8 cellular contexts compared by ENCODE assay signal in the genomic region with DNA sequence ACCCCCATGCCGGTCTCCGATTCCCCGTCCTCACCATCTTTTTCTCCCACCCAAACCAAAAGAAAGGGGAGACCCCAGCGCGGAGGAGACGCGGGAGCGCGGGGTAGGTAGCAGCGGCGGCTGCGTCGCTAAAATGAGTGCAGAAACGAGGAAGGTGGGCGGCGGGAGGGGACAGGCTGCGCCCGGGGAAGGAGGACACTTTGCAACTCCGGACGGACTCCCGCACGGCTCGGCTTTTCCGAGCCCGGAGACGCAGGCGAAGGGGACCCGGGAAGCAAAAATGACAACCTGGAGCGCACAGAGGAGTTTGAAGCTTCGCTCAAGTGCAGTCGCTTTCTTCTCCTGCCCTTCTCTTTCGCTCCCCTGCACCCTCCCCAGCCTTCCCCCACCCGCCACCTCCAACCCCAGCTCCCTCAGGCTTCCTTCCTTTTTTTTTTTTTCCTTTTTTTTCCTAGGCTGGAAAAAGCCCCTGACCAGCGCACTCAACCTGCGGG. TPM values are rescaled to one million over a fixed set of nuclear protein-coding genes. Genes with fewer than 3 reads are reported as not detected.
DNase-seq lines count a peak whose midpoint lies in the region; ATAC-seq and TF ChIP-seq lines count a peak whose summit lies in the region.

No MANE protein-coding gene starts in this region.

- under 1% methylated on average over 35 of the region's 35 CpGs for whole genome bisulfite sequencing in urinary bladder

- H3K27ac Mint-ChIP-seq in activated CD4-positive, alpha-beta T cell treated with anti-CD3 and anti-CD28 coated beads for 36 hours = peak overlapping the region; percentile 93
- H3K27ac Mint-ChIP-seq in activated CD8-positive, alpha-beta T cell treated with anti-CD3 and anti-CD28 coated beads for 36 hours = peak overlapping the region; percentile 97
- H3K27ac Mint-ChIP-seq in natural killer cell treated with Interleukin-12 subunit alpha and Interleukin-12 subunit beta and Interleukin-15 and Interleukin-18, amount 100 ng/mL, for 72 hours = peak overlapping the region; percentile 92 to 95

- H3K36me3 ChIP-seq in urinary bladder (ENCODE audit: insufficient read depth) = no peaks in the 10 kb centered on the region

- intact Hi-C loops in activated CD4-positive, alpha-beta T cell treated with anti-CD3 and anti-CD28 coated beads for 36 hours (cut with DNase I, micrococcal nuclease) = loop anchor here in 1 of 2 experiments (5.0 kb wide), 1 partner anchor 993 kb away; no protein-coding TSS in a partner anchor
- intact Hi-C loops in activated CD8-positive, alpha-beta T cell treated with anti-CD3 and anti-CD28 coated beads for 36 hours (cut with micrococcal nuclease) = no loop called here

- TF ChIP-seq CTCF in activated CD8-positive, alpha-beta T cell treated with anti-CD3 and anti-CD28 coated beads for 36 hours (IDR thresholded peaks at IDR 0.05) = no peak
- TF ChIP-seq CTCF in epithelial cell of esophagus (IDR thresholded peaks at IDR 0.05; ENCODE audit: insufficient read depth, low read depth, low read length, missing control alignments) = no peak

- H3K9me3 Mint-ChIP-seq in activated CD4-positive, alpha-beta T cell treated with anti-CD3 and anti-CD28 coated beads for 36 hours (ENCODE audit: low read depth) = no peaks in the 10 kb centered on the region
- H3K9me3 Mint-ChIP-seq in activated CD8-positive, alpha-beta T cell treated with anti-CD3 and anti-CD28 coated beads for 36 hours = no peaks in the 10 kb centered on the region
- no peaks in the 10 kb centered on the region for H3K9me3 Mint-ChIP-seq in natural killer cell treated with Interleukin-12 subunit alpha and Interleukin-12 subunit beta and Interleukin-15 and Interleukin-18, amount 100 ng/mL, for 72 hours

- H3K27me3 Mint-ChIP-seq in activated CD4-positive, alpha-beta T cell treated with anti-CD3 and anti-CD28 coated beads for 36 hours = peaks cover 10% of the 10 kb centered on the region
- peaks cover 13% of the 10 kb centered on the region for H3K27me3 Mint-ChIP-seq in activated CD8-positive, alpha-beta T cell treated with anti-CD3 and anti-CD28 coated beads for 36 hours
- H3K27me3 Mint-ChIP-seq in natural killer cell treated with Interleukin-12 subunit alpha and Interleukin-12 subunit beta and Interleukin-15 and Interleukin-18, amount 100 ng/mL, for 72 hours = no peaks in the 10 kb centered on the region

- H3K4me3 ChIP-seq in epithelial cell of esophagus (ENCODE audit: low read length) (peak overlapping the region; percentile 42), urinary bladder (ENCODE audit: low read depth, low read length) (peak overlapping the region; percentile 55)

- CTCF ChIA-PET in activated CD4-positive, alpha-beta T cell treated with anti-CD3 and anti-CD28 coated beads for 36 hours (lab: Charles Lee) = interaction anchor here (0.5 to 2.5 kb wide), 7 partner anchors 139 to 490 kb away, joined by 3 to 9 read pairs (median 3); no protein-coding TSS in a partner anchor
- CTCF ChIA-PET in activated CD8-positive, alpha-beta T cell treated with anti-CD3 and anti-CD28 coated beads for 36 hours (lab: Charles Lee) = interaction anchor here (1.2 to 5.2 kb wide), 7 partner anchors 14 to 491 kb away, joined by 3 to 52 read pairs (median 5); no protein-coding TSS in a partner anchor

- H3K4me1 ChIP-seq in urinary bladder (ENCODE audit: insufficient read depth) = no peaks in the 10 kb centered on the region

- ATAC-seq in activated CD4-positive, alpha-beta T cell treated with anti-CD3 and anti-CD28 coated beads for 36 hours = no peak
- ATAC-seq in activated CD8-positive, alpha-beta T cell treated with anti-CD3 and anti-CD28 coated beads for 36 hours = no peak
- ATAC-seq in natural killer cell treated with Interleukin-12 subunit alpha and Interleukin-12 subunit beta and Interleukin-15 and Interleukin-18, amount 100 ng/mL, for 72 hours = peak in 1 of 2 donors; percentile 22
- ATAC-seq in HG02884 (IDR thresholded peaks at IDR 0.05; ENCODE audit: unreplicated experiment) = no peak

- POLR2A ChIA-PET in activated CD4-positive, alpha-beta T cell treated with anti-CD3 and anti-CD28 coated beads for 36 hours (lab: Charles Lee) = interaction anchor here (0.6 to 1.4 kb wide), 4 partner anchors 138 to 480 kb away, joined by 3 to 5 read pairs (median 4); no protein-coding TSS in a partner anchor
- POLR2A ChIA-PET in activated CD8-positive, alpha-beta T cell treated with anti-CD3 and anti-CD28 coated beads for 36 hours (lab: Charles Lee) = interaction anchor here (0.8 to 2.6 kb wide), 8 partner anchors 59 to 836 kb away, joined by 3 to 7 read pairs (median 4); no protein-coding TSS in a partner anchor

- peaks cover 9% of the 10 kb centered on the region for H3K36me3 Mint-ChIP-seq in activated CD4-positive, alpha-beta T cell treated with anti-CD3 and anti-CD28 coated beads for 36 hours (ENCODE audit: low read depth)
- peaks cover 10% of the 10 kb centered on the region for H3K36me3 Mint-ChIP-seq in activated CD8-positive, alpha-beta T cell treated with anti-CD3 and anti-CD28 coated beads for 36 hours (ENCODE audit: low read depth)
- peaks cover 15% of the 10 kb centered on the region for H3K36me3 Mint-ChIP-seq in natural killer cell treated with Interleukin-12 subunit alpha and Interleukin-12 subunit beta and Interleukin-15 and Interleukin-18, amount 100 ng/mL, for 72 hours

- no peak overlapping the region for H3K27ac ChIP-seq in urinary bladder (ENCODE audit: low read depth)

- peak overlapping the region; percentile 94 for H3K4me3 Mint-ChIP-seq in activated CD4-positive, alpha-beta T cell treated with anti-CD3 and anti-CD28 coated beads for 36 hours
- H3K4me3 Mint-ChIP-seq in activated CD8-positive, alpha-beta T cell treated with anti-CD3 and anti-CD28 coated beads for 36 hours = peak overlapping the region; percentile 95
- peak overlapping the region; percentile 98 for H3K4me3 Mint-ChIP-seq in natural killer cell treated with Interleukin-12 subunit alpha and Interleukin-12 subunit beta and Interleukin-15 and Interleukin-18, amount 100 ng/mL, for 72 hours

- peaks cover 47% of the 10 kb centered on the region for H3K4me1 Mint-ChIP-seq in activated CD4-positive, alpha-beta T cell treated with anti-CD3 and anti-CD28 coated beads for 36 hours
- peaks cover 48% of the 10 kb centered on the region for H3K4me1 Mint-ChIP-seq in activated CD8-positive, alpha-beta T cell treated with anti-CD3 and anti-CD28 coated beads for 36 hours (ENCODE audit: low read depth)
- H3K4me1 Mint-ChIP-seq in natural killer cell treated with Interleukin-12 subunit alpha and Interleukin-12 subunit beta and Interleukin-15 and Interleukin-18, amount 100 ng/mL, for 72 hours (ENCODE audit: low read depth in 2 of 2) = peaks cover 46 to 53% of the 10 kb centered on the region in 2 donors

- DNase-seq in activated CD4-positive, alpha-beta T cell treated with anti-CD3 and anti-CD28 coated beads for 36 hours = peak; percentile 68
- no peak for DNase-seq in activated CD4-positive, alpha-beta T cell treated with anti-CD3 and anti-CD28 coated beads for 1 hour
- DNase-seq in activated CD8-positive, alpha-beta T cell treated with anti-CD3 and anti-CD28 coated beads for 36 hours = peak; percentile 68
- DNase-seq in epithelial cell of esophagus (ENCODE audit: low read depth) (no peak), NCI-H128 (lab: John Stamatoyannopoulos, UW; ENCODE audit: unreplicated experiment) (no peak)
- no peak for DNase-seq in natural killer cell treated with Interleukin-12 subunit alpha and Interleukin-12 subunit beta and Interleukin-15 and Interleukin-18, amount 100 ng/mL, for 72 hours (ENCODE audit: low spot score)

RNA-seq across cellular contexts. Expression of a gene that starts 0.5 kb away (rescaled TPM):
- 10 to 100 TPM; 17.6 to 18.0 TPM for total RNA-seq in activated CD4-positive, alpha-beta T cell treated with anti-CD3 and anti-CD28 coated beads for 36 hours
- total RNA-seq in activated CD8-positive, alpha-beta T cell treated with anti-CD3 and anti-CD28 coated beads for 36 hours = 10 to 100 TPM; 23.8 to 27.6 TPM
- 100 to 1,000 TPM in 1 of 2 donors, 10 to 100 TPM in 1; 94.9 to 101 TPM for total RNA-seq in natural killer cell treated with Interleukin-12 subunit alpha and Interleukin-12 subunit beta and Interleukin-15 and Interleukin-18, amount 100 ng/mL, for 72 hours
- total RNA-seq in urinary bladder = 30.9 TPM
- 5.0 TPM for polyA plus RNA-seq in urinary bladder

Comparison
In these comparisons a context has a peak if more than half of its experiments do, and no peak if none do; other contexts are left out.
1. DNase-seq: peak in activated CD4-positive, alpha-beta T cell treated with anti-CD3 and anti-CD28 coated beads for 36 hours (single experiment) and activated CD8-positive, alpha-beta T cell treated with anti-CD3 and anti-CD28 coated beads for 36 hours (single experiment); none in activated CD4-positive, alpha-beta T cell treated with anti-CD3 and anti-CD28 coated beads for 1 hour (single experiment), epithelial cell of esophagus (single experiment), natural killer cell treated with Interleukin-12 subunit alpha and Interleukin-12 subunit beta and Interleukin-15 and Interleukin-18, amount 100 ng/mL, for 72 hours (single experiment) and NCI-H128 (single experiment).
2. Peak in every context shown above with its lines, with median percentiles within 50 percentile points of each other: H3K27ac Mint-ChIP-seq and H3K4me3 Mint-ChIP-seq.